11 cellular contexts compared by ENCODE assay signal in genomic region chr15:73923488-73924164, GRCh38. TPM values are rescaled to one million over a fixed set of nuclear protein-coding genes. Genes with fewer than 3 reads are reported as not detected.
A peak's percentile ranks its signal among the peaks of the same experiment; 100 is the strongest.
DNase-seq lines count a peak whose midpoint lies in the region; ATAC-seq and TF ChIP-seq lines count a peak whose summit lies in the region.
"Had no signal": no experiment of that assay in that cellular context is flagged by ENCODE, and none has a peak within 500 bp of the region (broad histone marks: within the 10 kb centered on the region; RNA-seq: fewer than 3 reads in every experiment).

No MANE protein-coding gene starts in this region.

- no peak overlapping the region for H3K4me3 Mint-ChIP-seq in activated CD4-positive, alpha-beta T cell treated with anti-CD3 and anti-CD28 coated beads for 36 hours
- H3K4me3 Mint-ChIP-seq in activated naive CD8-positive, alpha-beta T cell treated with anti-CD3 and anti-CD28 coated beads, Interleukin-2, amount 10 ng/mL, durations not matched to agents 7 days and 5 days, result peak overlapping the region; percentile 57

- H3K27ac ChIP-seq in lung (ENCODE audit: low read depth in 1 of 2, low read length in 1 of 2), result peak overlapping the region; percentile 25 to 41
- H3K27ac ChIP-seq in thoracic aorta, result peak overlapping the region; percentile 97

- intact Hi-C loops in activated CD4-positive, alpha-beta T cell treated with anti-CD3 and anti-CD28 coated beads for 36 hours (cut with DNase I, micrococcal nuclease), result loop anchor here in 1 of 2 experiments (5.0 kb wide), 1 partner anchor 291 kb away; the partner anchor contains the start of gene NPTN

- no peaks in the 10 kb centered on the region for H3K27me3 ChIP-seq in lung (ENCODE audit: control insufficient read depth, insufficient read depth)
- H3K27me3 ChIP-seq in thoracic aorta (replicated peaks; ENCODE audit: insufficient read depth), result no peaks in the 10 kb centered on the region

- H3K4me1 ChIP-seq in lung (ENCODE audit: control insufficient read depth in 2 of 2, insufficient read depth in 2 of 2, low read length in 2 of 2) (peaks cover 17 to 22% of the 10 kb centered on the region in 2 donors), thoracic aorta (ENCODE audit: control insufficient read depth in 1 of 2, low read depth in 2 of 2) (peaks cover 43 to 68% of the 10 kb centered on the region in 2 donors)

- no peak overlapping the region for H3K4me3 ChIP-seq in lung
- H3K4me3 ChIP-seq in thoracic aorta, result peak overlapping the region; percentile 85

- H3K36me3 Mint-ChIP-seq in activated CD4-positive, alpha-beta T cell treated with anti-CD3 and anti-CD28 coated beads for 36 hours (ENCODE audit: low read depth), result peaks cover 9% of the 10 kb centered on the region
- H3K36me3 Mint-ChIP-seq in activated naive CD8-positive, alpha-beta T cell treated with anti-CD3 and anti-CD28 coated beads, Interleukin-2, amount 10 ng/mL, durations not matched to agents 7 days and 5 days, result peaks cover 25% of the 10 kb centered on the region

- TF ChIP-seq CTCF in lung (IDR thresholded peaks at IDR 0.05; ENCODE audit: control extremely low read depth, extremely low read depth) (no peak), thoracic aorta (IDR thresholded peaks at IDR 0.05) (no peak)

- CTCF ChIA-PET in activated CD4-positive, alpha-beta T cell treated with anti-CD3 and anti-CD28 coated beads for 36 hours (lab: Charles Lee), result interaction anchor here (0.6 to 1.5 kb wide), 6 partner anchors 14 to 453 kb away, joined by 3 to 7 read pairs (median 4); partner anchors contain the start of gene TBC1D21

- DNase-seq in activated CD4-positive, alpha-beta T cell treated with anti-CD3 and anti-CD28 coated beads for 36 hours, result no peak
- DNase-seq in activated CD4-positive, alpha-beta T cell treated with anti-CD3 and anti-CD28 coated beads for 4 hours, result no peak
- DNase-seq in activated naive CD8-positive, alpha-beta T cell treated with anti-CD3 and anti-CD28 coated beads, Interleukin-2, amount 10 ng/mL, durations not matched to agents 7 days and 5 days, result no peak
- no peak for DNase-seq in lung (ENCODE audit: low spot score)
- no peak for DNase-seq in thoracic aorta (ENCODE audit: low spot score)
- DNase-seq in medulla oblongata (ENCODE audit: extremely low spot score), result no peak
- no peak for DNase-seq in HT-29 (ENCODE audit: low spot score)
- DNase-seq: activated gamma-delta T cell treated with Interleukin-2 at 50 U/mL for 16 hours, hippocampal formation, Kasumi-1 had no signal

- H3K9me3 Mint-ChIP-seq in activated CD4-positive, alpha-beta T cell treated with anti-CD3 and anti-CD28 coated beads for 36 hours (ENCODE audit: low read depth), result peaks cover 2% of the 10 kb centered on the region
- peaks cover 4% of the 10 kb centered on the region for H3K9me3 Mint-ChIP-seq in activated naive CD8-positive, alpha-beta T cell treated with anti-CD3 and anti-CD28 coated beads, Interleukin-2, amount 10 ng/mL, durations not matched to agents 7 days and 5 days

- WGBS in lung, 2 donors, result 59 to 69% methylated on average over 6 of the region's 6 CpGs

- H3K9me3 ChIP-seq in lung (ENCODE audit: control insufficient read depth in 2 of 2, insufficient read depth in 1 of 2, low read length in 1 of 2) (no peaks in the 10 kb centered on the region), thoracic aorta (no peaks in the 10 kb centered on the region)

- no peaks in the 10 kb centered on the region for H3K36me3 ChIP-seq in lung (ENCODE audit: control insufficient read depth in 2 of 2, insufficient read depth in 2 of 2, low read length in 2 of 2)
- H3K36me3 ChIP-seq in thoracic aorta, result peaks cover 5% of the 10 kb centered on the region

- POLR2A ChIA-PET in activated CD4-positive, alpha-beta T cell treated with anti-CD3 and anti-CD28 coated beads for 36 hours (lab: Charles Lee), result no interaction called here
- POLR2A ChIA-PET in activated naive CD8-positive, alpha-beta T cell treated with anti-CD3 and anti-CD28 coated beads, Interleukin-2, amount 10 ng/mL, durations not matched to agents 7 days and 5 days (lab: Charles Lee), result interaction anchor here (0.9 to 1.7 kb wide), 3 partner anchors 9 to 25 kb away, joined by 3 to 8 read pairs (median 4); no protein-coding TSS in a partner anchor

- H3K27ac Mint-ChIP-seq in activated CD4-positive, alpha-beta T cell treated with anti-CD3 and anti-CD28 coated beads for 36 hours, result peak overlapping the region; percentile 85
- H3K27ac Mint-ChIP-seq in activated naive CD8-positive, alpha-beta T cell treated with anti-CD3 and anti-CD28 coated beads, Interleukin-2, amount 10 ng/mL, durations not matched to agents 7 days and 5 days, result peak overlapping the region; percentile 83

- no peak for ATAC-seq in activated CD4-positive, alpha-beta T cell treated with anti-CD3 and anti-CD28 coated beads for 36 hours
- ATAC-seq in activated naive CD8-positive, alpha-beta T cell treated with anti-CD3 and anti-CD28 coated beads, Interleukin-2, amount 10 ng/mL, durations not matched to agents 7 days and 5 days (ENCODE audit: low read depth), result no peak
- ATAC-seq in lung (ENCODE audit: insufficient read depth, low FRiP score) (no peak), thoracic aorta (ENCODE audit: insufficient number of reproducible peaks, low FRiP score, low read depth) (no peak), GM18907 (IDR thresholded peaks at IDR 0.05; ENCODE audit: unreplicated experiment) (no peak)

- H3K4me1 Mint-ChIP-seq in activated CD4-positive, alpha-beta T cell treated with anti-CD3 and anti-CD28 coated beads for 36 hours, result peaks cover 52% of the 10 kb centered on the region
- H3K4me1 Mint-ChIP-seq in activated naive CD8-positive, alpha-beta T cell treated with anti-CD3 and anti-CD28 coated beads, Interleukin-2, amount 10 ng/mL, durations not matched to agents 7 days and 5 days, result peaks cover 53% of the 10 kb centered on the region

- no peaks in the 10 kb centered on the region for H3K27me3 Mint-ChIP-seq in activated CD4-positive, alpha-beta T cell treated with anti-CD3 and anti-CD28 coated beads for 36 hours
- H3K27me3 Mint-ChIP-seq in activated naive CD8-positive, alpha-beta T cell treated with anti-CD3 and anti-CD28 coated beads, Interleukin-2, amount 10 ng/mL, durations not matched to agents 7 days and 5 days, result no peaks in the 10 kb centered on the region

RNA-seq across cellular contexts. Expression of gene LOXL1, which starts 2.6 kb away (rescaled TPM):
- total RNA-seq in activated CD4-positive, alpha-beta T cell treated with anti-CD3 and anti-CD28 coated beads for 36 hours, result 1 to 10 TPM; 1.9 to 2.5 TPM
- total RNA-seq in activated naive CD8-positive, alpha-beta T cell treated with anti-CD3 and anti-CD28 coated beads, Interleukin-2, amount 10 ng/mL, durations not matched to agents 7 days and 5 days, result 10 to 100 TPM in 1 of 2 experiments, 1 to 10 TPM in 1; 8.8 to 10.5 TPM
- total RNA-seq in lung (10 to 100 TPM; 13.1 to 25.3 TPM), thoracic aorta (100 to 1,000 TPM; 164 to 321 TPM)
- polyA plus RNA-seq in lung, result 10 to 100 TPM in 1 of 2 donors, 1 to 10 TPM in 1; 9.4 to 15.5 TPM
- 20.0 and 26.1 TPM in 2 replicates for total RNA-seq in HT-29 (2014; rRNA removed; shearing (Covaris generic))

RNA-seq across cellular contexts. Expression of gene TBC1D21, which starts 50.3 kb away (rescaled TPM):
- not detected for total RNA-seq in activated CD4-positive, alpha-beta T cell treated with anti-CD3 and anti-CD28 coated beads for 36 hours
- not detected for total RNA-seq in activated naive CD8-positive, alpha-beta T cell treated with anti-CD3 and anti-CD28 coated beads, Interleukin-2, amount 10 ng/mL, durations not matched to agents 7 days and 5 days
- total RNA-seq in lung, result not detected
- polyA plus RNA-seq in lung, result not detected
- total RNA-seq in thoracic aorta, result not detected
- not detected in 2 replicates for total RNA-seq in HT-29 (2014; rRNA removed; shearing (Covaris generic))
